Comparison of ENCODE assay signal across 8 cellular contexts in the genomic region with DNA sequence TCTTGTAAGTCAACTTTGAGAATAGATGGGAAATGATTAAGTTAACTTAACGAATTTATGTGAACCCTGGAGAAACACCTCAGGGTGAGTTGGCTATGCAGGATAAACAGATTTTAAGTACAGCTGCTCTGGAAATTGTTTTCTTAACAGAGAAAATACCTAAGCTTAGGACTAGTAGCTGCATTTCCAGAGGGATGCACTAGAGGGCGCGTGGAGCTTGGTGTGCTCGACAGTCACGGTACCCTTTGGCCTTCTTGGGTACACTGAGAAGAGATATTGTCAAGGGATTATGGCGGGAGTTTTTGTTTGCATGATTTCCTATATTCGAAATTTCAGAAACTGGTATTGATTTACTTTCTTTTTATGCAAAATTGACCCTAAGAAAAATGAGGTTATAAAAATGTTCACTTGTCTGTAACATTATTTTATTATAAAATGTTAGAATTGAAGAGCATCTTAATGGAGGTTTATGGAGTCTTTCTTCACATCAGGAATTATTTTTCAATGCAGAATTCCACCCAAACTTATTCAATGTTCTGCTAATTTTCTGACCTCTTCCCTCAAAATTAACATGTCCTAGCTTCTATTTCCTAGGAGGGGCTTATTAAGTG. TPM values are rescaled to one million over a fixed set of nuclear protein-coding genes. Genes with fewer than 3 reads are reported as not detected.
DNase-seq lines count a peak whose midpoint lies in the region; ATAC-seq and TF ChIP-seq lines count a peak whose summit lies in the region.

No MANE protein-coding gene starts in this region.

- H3K4me3 ChIP-seq in GM23338, result no peak overlapping the region
- no peak overlapping the region for H3K4me3 ChIP-seq in Panc1 (ENCODE audit: low read depth in 2 of 2, low read length in 2 of 2)
- H3K4me3 ChIP-seq in foreskin fibroblast (ENCODE audit: low read depth in 1 of 2, low read length in 2 of 2), result no peak overlapping the region
- H3K4me3 ChIP-seq in thoracic aorta, result no peak overlapping the region

- H3K4me2 ChIP-seq in GM23338, result no peak overlapping the region

- H3K4me1 Mint-ChIP-seq in GM23338, result no peaks in the 10 kb centered on the region

- no TSS peak for BruUV-seq in Panc1 (replicated peaks; lab: Mats Ljungman, UMichigan)

- peaks cover 7% of the 10 kb centered on the region; the same call in 1 of the 2 replicates for H3K4me1 ChIP-seq in GM23338 (ENCODE audit: insufficient read depth)
- no peaks in the 10 kb centered on the region for H3K4me1 ChIP-seq in Panc1 (ENCODE audit: control insufficient read depth, insufficient read depth, low read length)
- no peaks in the 10 kb centered on the region for H3K4me1 ChIP-seq in thoracic aorta (ENCODE audit: control insufficient read depth in 1 of 2, low read depth in 2 of 2)

- H3K27ac ChIP-seq in GM23338 (ENCODE audit: low read depth) (no peak overlapping the region), Panc1 (ENCODE audit: low read length) (no peak overlapping the region), thoracic aorta (no peak overlapping the region)

- CTCF ChIA-PET in Panc1 (lab: Charles Lee), result interaction anchor here (0.5 to 0.7 kb wide), 3 partner anchors 10 to 1667 kb away, joined by 4 to 9 read pairs (median 4); a partner anchor contains a TSS

- no peak overlapping the region for H3K27ac Mint-ChIP-seq in GM23338

- H3F3A ChIP-seq in GM23338 (replicated peaks; ENCODE audit: low read depth), result no peaks in the 10 kb centered on the region

- peak; percentile 95 to 96 for TF ChIP-seq CTCF in GM23338 (conservative IDR thresholded peaks at IDR 0.05; ENCODE audit: low read depth in 2 of 2)
- peak; percentile 94 for TF ChIP-seq CTCF in LNCAP (IDR thresholded peaks at IDR 0.05)
- peak; percentile 87 for TF ChIP-seq CTCF in Panc1 (IDR thresholded peaks at IDR 0.05)
- TF ChIP-seq CTCF in foreskin fibroblast (IDR thresholded peaks at IDR 0.05; ENCODE audit: low read depth, low read length), result peak; percentile 77
- TF ChIP-seq CTCF in thoracic aorta (IDR thresholded peaks at IDR 0.05), result peak; percentile 79

- H3K27me3 ChIP-seq in GM23338 (ENCODE audit: insufficient read depth) (no peaks in the 10 kb centered on the region), Panc1 (ENCODE audit: control insufficient read depth, insufficient read depth, low read length) (no peaks in the 10 kb centered on the region), thoracic aorta (replicated peaks; ENCODE audit: insufficient read depth) (no peaks in the 10 kb centered on the region)

- no peaks in the 10 kb centered on the region for H3K36me3 ChIP-seq in GM23338 (ENCODE audit: insufficient read depth)
- H3K36me3 ChIP-seq in Panc1 (ENCODE audit: control insufficient read depth, insufficient read depth, low read length), result no peaks in the 10 kb centered on the region
- H3K36me3 ChIP-seq in thoracic aorta, result no peaks in the 10 kb centered on the region

- POLR2A ChIA-PET in Panc1 (lab: Charles Lee), result no interaction called here

- H3K4me3 Mint-ChIP-seq in GM23338, result no peak overlapping the region

- in situ Hi-C loops in Panc1 (cut with HindIII; ENCODE audit: low pct_unique_long_range_greater_than_20kb, low sequenced_read_pairs), result no loop called here

- peaks cover 2% of the 10 kb centered on the region for H3K27me3 Mint-ChIP-seq in GM23338 (ENCODE audit: insufficient read depth, low read depth, poor library complexity)

- H3K36me3 Mint-ChIP-seq in GM23338 (ENCODE audit: low read depth), result peaks cover 5% of the 10 kb centered on the region; the same call in 2 of the 3 replicates

- DNase-seq in GDM1 (lab: John Stamatoyannopoulos, UW), result peak; percentile 60
- DNase-seq in GM23338 (ENCODE audit: low spot score), result peak; percentile 91
- DNase-seq in Panc1 (ENCODE audit: low read depth, low spot score), result peak; percentile 51
- peak; percentile 75 to 77 for DNase-seq in activated T-cell treated with anti-CD3 and anti-CD28 coated beads, Interleukin-2, amount 50 U/mL, for 48 hours
- DNase-seq in foreskin fibroblast, result peak in 1 of 2 donors; percentile 19
- peak; percentile 15 for DNase-seq in non-pigmented ciliary epithelial cell (ENCODE audit: low read depth)
- peak; percentile 10 for DNase-seq in thoracic aorta (ENCODE audit: low spot score)

- no peaks in the 10 kb centered on the region for H4K20me1 ChIP-seq in GM23338 (replicated peaks; ENCODE audit: insufficient read depth)

- ATAC-seq in GM23338 (peak; percentile 88), Panc1 (peak; percentile 68; the same call in 1 of the 2 replicates), thoracic aorta (ENCODE audit: insufficient number of reproducible peaks, low FRiP score, low read depth) (no peak)

- no peaks in the 10 kb centered on the region for H3K9me2 ChIP-seq in GM23338 (ENCODE audit: insufficient read depth)

- H3K9me3 ChIP-seq in Panc1 (ENCODE audit: control insufficient read depth, insufficient read depth, low read depth, low read length) (no peaks in the 10 kb centered on the region), thoracic aorta (no peaks in the 10 kb centered on the region)

- peaks cover 6% of the 10 kb centered on the region; the same call in 2 of the 3 replicates for H3K9me3 Mint-ChIP-seq in GM23338

- H2AFZ ChIP-seq in GM23338, result peak overlapping the region; percentile 0; the same call in 1 of the 2 replicates

- intact Hi-C loops in Panc1 (cut with micrococcal nuclease; ENCODE audit: unreplicated experiment), result loop anchor here (10.0 kb wide), 2 partner anchors 121 to 679 kb away; no protein-coding TSS in a partner anchor

- no peaks in the 10 kb centered on the region for H3K79me2 ChIP-seq in GM23338 (replicated peaks; ENCODE audit: insufficient read depth)

TF ChIP-seq in GM23338, 12 proteins besides CTCF, POLR2A, EP300 and RAD21 (continues in another document):
- TF ChIP-seq JUNB (IDR thresholded peaks at IDR 0.05; ENCODE audit: unreplicated experiment) (no peak), POLR2AphosphoS5 (IDR thresholded peaks at IDR 0.05; ENCODE audit: low read depth) (no peak), ZNF114 (CRISPR knock-in tag; IDR thresholded peaks at IDR 0.05) (no peak)
- TF ChIP-seq, protein P1, sequence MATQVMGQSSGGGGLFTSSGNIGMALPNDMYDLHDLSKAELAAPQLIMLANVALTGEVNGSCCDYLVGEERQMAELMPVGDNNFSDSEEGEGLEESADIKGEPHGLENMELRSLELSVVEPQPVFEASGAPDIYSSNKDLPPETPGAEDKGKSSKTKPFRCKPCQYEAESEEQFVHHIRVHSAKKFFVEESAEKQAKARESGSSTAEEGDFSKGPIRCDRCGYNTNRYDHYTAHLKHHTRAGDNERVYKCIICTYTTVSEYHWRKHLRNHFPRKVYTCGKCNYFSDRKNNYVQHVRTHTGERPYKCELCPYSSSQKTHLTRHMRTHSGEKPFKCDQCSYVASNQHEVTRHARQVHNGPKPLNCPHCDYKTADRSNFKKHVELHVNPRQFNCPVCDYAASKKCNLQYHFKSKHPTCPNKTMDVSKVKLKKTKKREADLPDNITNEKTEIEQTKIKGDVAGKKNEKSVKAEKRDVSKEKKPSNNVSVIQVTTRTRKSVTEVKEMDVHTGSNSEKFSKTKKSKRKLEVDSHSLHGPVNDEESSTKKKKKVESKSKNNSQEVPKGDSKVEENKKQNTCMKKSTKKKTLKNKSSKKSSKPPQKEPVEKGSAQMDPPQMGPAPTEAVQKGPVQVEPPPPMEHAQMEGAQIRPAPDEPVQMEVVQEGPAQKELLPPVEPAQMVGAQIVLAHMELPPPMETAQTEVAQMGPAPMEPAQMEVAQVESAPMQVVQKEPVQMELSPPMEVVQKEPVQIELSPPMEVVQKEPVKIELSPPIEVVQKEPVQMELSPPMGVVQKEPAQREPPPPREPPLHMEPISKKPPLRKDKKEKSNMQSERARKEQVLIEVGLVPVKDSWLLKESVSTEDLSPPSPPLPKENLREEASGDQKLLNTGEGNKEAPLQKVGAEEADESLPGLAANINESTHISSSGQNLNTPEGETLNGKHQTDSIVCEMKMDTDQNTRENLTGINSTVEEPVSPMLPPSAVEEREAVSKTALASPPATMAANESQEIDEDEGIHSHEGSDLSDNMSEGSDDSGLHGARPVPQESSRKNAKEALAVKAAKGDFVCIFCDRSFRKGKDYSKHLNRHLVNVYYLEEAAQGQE (IDR thresholded peaks at IDR 0.05; ENCODE audit: unreplicated experiment), result no peak
- TF ChIP-seq, protein P2, sequence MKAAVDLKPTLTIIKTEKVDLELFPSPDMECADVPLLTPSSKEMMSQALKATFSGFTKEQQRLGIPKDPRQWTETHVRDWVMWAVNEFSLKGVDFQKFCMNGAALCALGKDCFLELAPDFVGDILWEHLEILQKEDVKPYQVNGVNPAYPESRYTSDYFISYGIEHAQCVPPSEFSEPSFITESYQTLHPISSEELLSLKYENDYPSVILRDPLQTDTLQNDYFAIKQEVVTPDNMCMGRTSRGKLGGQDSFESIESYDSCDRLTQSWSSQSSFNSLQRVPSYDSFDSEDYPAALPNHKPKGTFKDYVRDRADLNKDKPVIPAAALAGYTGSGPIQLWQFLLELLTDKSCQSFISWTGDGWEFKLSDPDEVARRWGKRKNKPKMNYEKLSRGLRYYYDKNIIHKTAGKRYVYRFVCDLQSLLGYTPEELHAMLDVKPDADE (IDR thresholded peaks at IDR 0.05), result no peak

RNA-seq across cellular contexts. Expression of a gene that starts 58.4 kb away (rescaled TPM):
- total RNA-seq in GM23338 (2014; rRNA removed; shearing (Covaris generic)), result 7.2 and 10.7 TPM in 2 replicates
- 1.3 and 3.0 TPM in 2 replicates for polyA plus RNA-seq in GM23338 (2016; fragmentation: Nextera tagmentation; extraction: Ambion mirVana)
- total RNA-seq in Panc1 (2021; ENCODE audit: unreplicated experiment) (not detected), thoracic aorta (under 1 TPM; under 0.01 to 0.49 TPM)
- polyA plus RNA-seq in Panc1 (2012; ENCODE audit: insufficient read length), result not detected
